In the genomic region with DNA sequence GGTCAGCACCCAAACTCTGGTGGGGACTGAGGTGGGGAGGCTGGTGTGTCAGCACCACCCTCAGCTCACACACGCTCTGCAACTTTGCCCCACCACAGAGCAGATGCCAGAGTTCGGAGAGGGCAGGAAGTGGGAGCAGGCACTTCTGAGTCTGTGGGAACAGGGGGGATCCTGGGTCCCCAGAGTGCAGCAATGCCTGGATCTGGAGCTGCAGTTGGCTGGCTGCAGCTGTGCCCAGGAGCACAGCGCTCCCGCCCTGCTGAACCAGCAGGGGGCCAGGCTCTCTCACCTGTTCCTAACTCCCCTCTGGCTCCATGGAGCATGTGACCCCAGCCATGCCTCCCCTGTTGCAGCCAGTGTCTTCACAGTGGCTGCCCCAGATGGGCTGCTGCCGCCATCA, we compare ENCODE assay signal across 23 cellular contexts.
DNase-seq lines count a peak whose midpoint lies in the region; ATAC-seq, FAIRE-seq and TF ChIP-seq lines count a peak whose summit lies in the region.
"Had no signal": no experiment of that assay in that cellular context is flagged by ENCODE, and none has a peak within 500 bp of the region (broad histone marks: within the 10 kb centered on the region; RNA-seq: fewer than 3 reads in every experiment).

No MANE protein-coding gene starts in this region.

- POLR2A ChIA-PET in HepG2 (lab: Yijun Ruan, JAX): no interaction called here

- H3K9me3 ChIP-seq in WERI-Rb-1 (ENCODE audit: severe bottlenecking): peaks cover 3% of the 10 kb centered on the region
- H3K9me3 ChIP-seq in HepG2 (ENCODE audit: low read length): no peaks in the 10 kb centered on the region
- peaks cover 0 to 21% (median 11%) of the 10 kb centered on the region in 8 donors for H3K9me3 ChIP-seq in spleen
- H3K9me3 ChIP-seq: MG63, Peyer's patch, SJSA1 had no signal

- no peak for FAIRE-seq in HepG2 (lab: Jason Lieb, UNC)
- FAIRE-seq: G401.6, GM12878 had no signal

- DNase-seq in DMS53 (lab: John Stamatoyannopoulos, UW) (peak; percentile 3), DMS53 treated with DMSO at 0.1 percent for 48 hours (lab: John Stamatoyannopoulos, UW; ENCODE audit: unreplicated experiment) (no peak), WERI-Rb-1 (no peak), HepG2 (ENCODE audit: low spot score) (no peak), spleen (no peak), NCI-H2196 (lab: John Stamatoyannopoulos, UW; ENCODE audit: unreplicated experiment) (no peak)
- DNase-seq in activated CD8-positive, alpha-beta memory T cell treated with anti-CD3 and anti-CD28 coated beads for 24 hours: no peak
- DNase-seq: AML-193, GM23248, Kasumi-1, MG63, NCI-H1048, NCI-H1436, NCI-H1930, NCI-H345, NCI-H524 treated with DMSO at 0.1 percent for 48 hours, Peyer's patch, SW 1271 had no signal

- no peak for TF ChIP-seq EP300 in HepG2 (IDR thresholded peaks at IDR 0.05; ENCODE audit: low read depth in 2 of 2, low read length in 2 of 2)
- TF ChIP-seq EP300 in HepG2 (CRISPR knock-in tag; IDR thresholded peaks at IDR 0.05; ENCODE audit: borderline replicate concordance): no peak

- TF ChIP-seq POLR2A in HepG2 (IDR thresholded peaks at IDR 0.05; ENCODE audit: insufficient read depth in 1 of 2, low read depth in 2 of 2, low read length in 2 of 2) (no peak), spleen (IDR thresholded peaks at IDR 0.05) (no peak)

- no peaks in the 10 kb centered on the region for H4K20me1 ChIP-seq in HepG2 (ENCODE audit: insufficient read depth, low read length)

- no peak overlapping the region for H3K9ac ChIP-seq in HepG2 (ENCODE audit: insufficient read depth, low read depth, low read length)
- H3K9ac ChIP-seq: GM23248 had no signal

- H3K4me2 ChIP-seq in HepG2 (ENCODE audit: low read depth, low read length): no peak overlapping the region

- in situ Hi-C loops in HepG2 (cut with HindIII; ENCODE audit: extremely low pct_ligation_motif_present, low pct_unique_long_range_greater_than_20kb): no loop called here

- H3K27ac ChIP-seq in WERI-Rb-1 (no peak overlapping the region), HepG2 (ENCODE audit: extremely low read length, insufficient read depth, low read length) (no peak overlapping the region), spleen (no peak overlapping the region)
- H3K27ac ChIP-seq: 22Rv1, GM23248, Peyer's patch, SJSA1 had no signal

- no peak overlapping the region for H3K4me3 ChIP-seq in WERI-Rb-1 (ENCODE audit: low read depth, low read length)
- no peak overlapping the region for H3K4me3 ChIP-seq in HepG2 (replicated peaks in 1 of 3; ENCODE audit: insufficient read depth in 1 of 3, low read depth in 2 of 3, low read length in 3 of 3)
- H3K4me3 ChIP-seq in spleen: no peak overlapping the region
- H3K4me3 ChIP-seq: GM12878, GM23248, MG63, Peyer's patch, SJSA1 had no signal

- 0% methylated on average over 1 of the region's 5 CpGs for WGBS in HepG2 (ENCODE audit: low lambda C conversion rate)
- WGBS in spleen, 5 donors: 84 to 97% (median 90%) methylated on average over 1 to 5 of the region's 5 CpGs

- peak; percentile 80 for ATAC-seq in HepG2
- ATAC-seq in HG03097 (IDR thresholded peaks at IDR 0.05; ENCODE audit: low FRiP score, unreplicated experiment): no peak
- ATAC-seq: GM12878 had no signal

- H3K36me3 ChIP-seq in WERI-Rb-1: no peaks in the 10 kb centered on the region
- no peaks in the 10 kb centered on the region for H3K36me3 ChIP-seq in HepG2 (replicated peaks in 1 of 2; ENCODE audit: control insufficient read depth in 1 of 2, insufficient read depth in 2 of 2, low read length in 2 of 2)
- H3K36me3 ChIP-seq in spleen: no peaks in the 10 kb centered on the region
- H3K36me3 ChIP-seq: MG63, Peyer's patch, SJSA1 had no signal

- no TSS peak for BruUV-seq in HepG2 (replicated peaks; lab: Mats Ljungman, UMichigan)

- intact Hi-C loops in HepG2 (cut with micrococcal nuclease; ENCODE audit: unreplicated experiment) (no loop called here), spleen (cut with DNase I; ENCODE audit: low total_unique reads) (no loop called here)

- no peak for TF ChIP-seq RAD21 in HepG2 (CRISPR knock-in tag; IDR thresholded peaks at IDR 0.05)

- H3K79me2 ChIP-seq in HepG2 (ENCODE audit: insufficient read depth, low read length): no peaks in the 10 kb centered on the region

- peak; percentile 36 for TF ChIP-seq CTCF in WERI-Rb-1 (IDR thresholded peaks at IDR 0.05; ENCODE audit: low read depth, low read length)
- no peak for TF ChIP-seq CTCF in HepG2 (CRISPR knock-in tag; IDR thresholded peaks at IDR 0.05)
- TF ChIP-seq CTCF in spleen (IDR thresholded peaks at IDR 0.05 in 8 of 11, conservative IDR thresholded peaks at IDR 0.05 in 3 of 11): no peak

- CTCF ChIA-PET in HepG2 (lab: Yijun Ruan, JAX; ENCODE audit: low intra/inter-chr PET ratio, low total read pairs): no interaction called here

- H3K4me1 ChIP-seq in HepG2 (ENCODE audit: insufficient read depth, low read length) (no peaks in the 10 kb centered on the region), spleen (no peaks in the 10 kb centered on the region)
- H3K4me1 ChIP-seq: Peyer's patch, SJSA1 had no signal

- H2AFZ ChIP-seq in HepG2 (ENCODE audit: low read length): no peak overlapping the region
- H2AFZ ChIP-seq: GM23248 had no signal

- H3K27me3 ChIP-seq in WERI-Rb-1 (ENCODE audit: insufficient read depth, low read depth, severe bottlenecking) (no peaks in the 10 kb centered on the region), HepG2 (ENCODE audit: control insufficient read depth in 1 of 2, insufficient read depth in 2 of 2, low read length in 2 of 2) (no peaks in the 10 kb centered on the region), spleen (replicated peaks in 1 of 7) (no peaks in the 10 kb centered on the region)
- H3K27me3 ChIP-seq: MG63, Peyer's patch, SJSA1 had no signal

TF ChIP-seq in HepG2, 621 proteins besides CTCF, POLR2A, EP300 and RAD21:
- TF ChIP-seq ADNP (CRISPR knock-in tag; IDR thresholded peaks at IDR 0.05) (no peak), KDM3A (CRISPR knock-in tag; IDR thresholded peaks at IDR 0.05; ENCODE audit: low read depth) (no peak), HDAC2 (CRISPR knock-in tag; IDR thresholded peaks at IDR 0.05) (no peak), ZNF20 (CRISPR knock-in tag; IDR thresholded peaks at IDR 0.05) (no peak), ZFP62 (CRISPR knock-in tag; IDR thresholded peaks at IDR 0.05) (no peak), CENPX (CRISPR knock-in tag; IDR thresholded peaks at IDR 0.05) (no peak)
- TF ChIP-seq, protein P1, sequence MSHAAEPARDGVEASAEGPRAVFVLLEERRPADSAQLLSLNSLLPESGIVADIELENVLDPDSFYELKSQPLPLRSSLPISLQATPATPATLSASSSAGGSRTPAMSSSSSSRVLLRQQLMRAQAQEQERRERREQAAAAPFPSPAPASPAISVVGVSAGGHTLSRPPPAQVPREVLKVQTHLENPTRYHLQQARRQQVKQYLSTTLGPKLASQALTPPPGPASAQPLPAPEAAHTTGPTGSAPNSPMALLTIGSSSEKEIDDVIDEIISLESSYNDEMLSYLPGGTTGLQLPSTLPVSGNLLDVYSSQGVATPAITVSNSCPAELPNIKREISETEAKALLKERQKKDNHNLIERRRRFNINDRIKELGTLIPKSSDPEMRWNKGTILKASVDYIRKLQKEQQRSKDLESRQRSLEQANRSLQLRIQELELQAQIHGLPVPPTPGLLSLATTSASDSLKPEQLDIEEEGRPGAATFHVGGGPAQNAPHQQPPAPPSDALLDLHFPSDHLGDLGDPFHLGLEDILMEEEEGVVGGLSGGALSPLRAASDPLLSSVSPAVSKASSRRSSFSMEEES (CRISPR knock-in tag; IDR thresholded peaks at IDR 0.05): no peak
- TF ChIP-seq, protein P2, sequence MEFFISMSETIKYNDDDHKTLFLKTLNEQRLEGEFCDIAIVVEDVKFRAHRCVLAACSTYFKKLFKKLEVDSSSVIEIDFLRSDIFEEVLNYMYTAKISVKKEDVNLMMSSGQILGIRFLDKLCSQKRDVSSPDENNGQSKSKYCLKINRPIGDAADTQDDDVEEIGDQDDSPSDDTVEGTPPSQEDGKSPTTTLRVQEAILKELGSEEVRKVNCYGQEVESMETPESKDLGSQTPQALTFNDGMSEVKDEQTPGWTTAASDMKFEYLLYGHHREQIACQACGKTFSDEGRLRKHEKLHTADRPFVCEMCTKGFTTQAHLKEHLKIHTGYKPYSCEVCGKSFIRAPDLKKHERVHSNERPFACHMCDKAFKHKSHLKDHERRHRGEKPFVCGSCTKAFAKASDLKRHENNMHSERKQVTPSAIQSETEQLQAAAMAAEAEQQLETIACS (CRISPR knock-in tag; IDR thresholded peaks at IDR 0.05): no peak
- TF ChIP-seq, protein P3, sequence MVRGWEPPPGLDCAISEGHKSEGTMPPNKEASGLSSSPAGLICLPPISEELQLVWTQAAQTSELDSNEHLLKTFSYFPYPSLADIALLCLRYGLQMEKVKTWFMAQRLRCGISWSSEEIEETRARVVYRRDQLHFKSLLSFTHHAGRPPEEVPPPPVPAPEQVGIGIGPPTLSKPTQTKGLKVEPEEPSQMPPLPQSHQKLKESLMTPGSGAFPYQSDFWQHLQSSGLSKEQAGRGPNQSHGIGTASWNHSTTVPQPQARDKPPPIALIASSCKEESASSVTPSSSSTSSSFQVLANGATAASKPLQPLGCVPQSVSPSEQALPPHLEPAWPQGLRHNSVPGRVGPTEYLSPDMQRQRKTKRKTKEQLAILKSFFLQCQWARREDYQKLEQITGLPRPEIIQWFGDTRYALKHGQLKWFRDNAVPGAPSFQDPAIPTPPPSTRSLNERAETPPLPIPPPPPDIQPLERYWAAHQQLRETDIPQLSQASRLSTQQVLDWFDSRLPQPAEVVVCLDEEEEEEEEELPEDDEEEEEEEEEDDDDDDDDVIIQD (CRISPR knock-in tag; IDR thresholded peaks at IDR 0.05; ENCODE audit: low read depth): no peak
